8 cellular contexts compared by ENCODE assay signal in genomic region chr20:49928411-49929141, GRCh38. TPM values are rescaled to one million over a fixed set of nuclear protein-coding genes. Genes with fewer than 3 reads are reported as not detected.
DNase-seq lines count a peak whose midpoint lies in the region; ATAC-seq and TF ChIP-seq lines count a peak whose summit lies in the region.

No MANE protein-coding gene starts in this region.

- intact Hi-C loops in mammary epithelial cell (cut with micrococcal nuclease): loop anchor here (1.0 to 5.0 kb wide), 3 partner anchors 13 to 386 kb away; partner anchors contain the start of gene SPATA2

- CTCF ChIA-PET in AG04449 (lab: Yijun Ruan, JAX): interaction anchor here (0.7 to 1.5 kb wide), 10 partner anchors 10 to 322 kb away, joined by 3 to 6 read pairs (median 4); no protein-coding TSS in a partner anchor
- CTCF ChIA-PET in WTC11 (lab: Charles Lee): interaction anchor here (0.8 to 1.0 kb wide), 2 partner anchors 12 to 143 kb away, joined by 3 read pairs; no protein-coding TSS in a partner anchor
- CTCF ChIA-PET in mammary epithelial cell (lab: Charles Lee; ENCODE audit: low non-redundant PET): no interaction called here

- no peak overlapping the region for H3K4me3 Mint-ChIP-seq in WTC11

- H3K4me1 Mint-ChIP-seq in WTC11: peaks cover 4% of the 10 kb centered on the region; the same call in 1 of the 2 replicates

- DNase-seq in AG04449 (ENCODE audit: low read depth, low spot score) (peak; percentile 56), NCI-H345 (lab: John Stamatoyannopoulos, UW) (peak; percentile 85), WTC11 (ENCODE audit: low spot score) (peak; percentile 82), mammary epithelial cell (peak; percentile 79), islet precursor cell (peak; percentile 85)
- peak; percentile 86 for DNase-seq in stimulated activated CD4-positive, alpha-beta T cell treated with anti-CD3 and anti-CD28 coated beads, Interleukin-15, amount 100 ng/mL, for 24 hours

- H3K4me1 ChIP-seq in mammary epithelial cell (ENCODE audit: insufficient read depth, low read length): peaks cover 6% of the 10 kb centered on the region

- BruUV-seq in mammary epithelial cell (replicated peaks; lab: Mats Ljungman, UMichigan): no TSS peak

- H4K20me1 ChIP-seq in mammary epithelial cell (ENCODE audit: insufficient read depth, low read length): no peaks in the 10 kb centered on the region

- H3K27me3 Mint-ChIP-seq in WTC11 (ENCODE audit: low read depth): no peaks in the 10 kb centered on the region; the same call in 1 of the 2 replicates

- H3K4me2 ChIP-seq in mammary epithelial cell (ENCODE audit: insufficient read depth, low read depth, low read length): peak overlapping the region; percentile 66

- H3K9ac ChIP-seq in mammary epithelial cell (ENCODE audit: insufficient read depth, low read length): no peak overlapping the region

- peak overlapping the region; percentile 85 for H2AFZ ChIP-seq in mammary epithelial cell (ENCODE audit: low read depth, low read length)

- dilution Hi-C loops in mammary epithelial cell (cut with HindIII; ENCODE audit: low sequenced_read_pairs): no loop called here

- H3K4me3 ChIP-seq in AG04449 (ENCODE audit: low read depth, low read length) (no peak overlapping the region), mammary epithelial cell (replicated peaks in 1 of 3; ENCODE audit: insufficient read depth in 1 of 3, low read depth in 2 of 3, low read length in 3 of 3) (no peak overlapping the region)

- no peak overlapping the region for H3K27ac ChIP-seq in mammary epithelial cell (ENCODE audit: insufficient read depth, low read depth, low read length)

- 4% methylated on average over 15 of the region's 15 CpGs for WGBS in mammary epithelial cell (ENCODE audit: low coverage, missing lambda C conversion rate)

- H3K36me3 Mint-ChIP-seq in WTC11: no peaks in the 10 kb centered on the region

- POLR2A ChIA-PET in AG04449 (lab: Yijun Ruan, JAX): no interaction called here
- POLR2A ChIA-PET in WTC11 (lab: Charles Lee): no interaction called here

- no peaks in the 10 kb centered on the region for H3K9me3 ChIP-seq in mammary epithelial cell (replicated peaks; ENCODE audit: insufficient read depth, low read length)

- H3K9me3 Mint-ChIP-seq in WTC11: peaks cover 5% of the 10 kb centered on the region

- in situ Hi-C loops in mammary epithelial cell (cut with MboI; ENCODE audit: low sequenced_read_pairs in 2 of 2): no loop called here

- no peaks in the 10 kb centered on the region for H3K36me3 ChIP-seq in mammary epithelial cell (ENCODE audit: insufficient read depth, low read length)

- ATAC-seq in GM21423 (IDR thresholded peaks at IDR 0.05; ENCODE audit: unreplicated experiment): peak; percentile 62
- ATAC-seq in WTC11: peak; percentile 88
- no peak for ATAC-seq in GM21723 (IDR thresholded peaks at IDR 0.05; ENCODE audit: unreplicated experiment)

- TF ChIP-seq CTCF in AG04449 (IDR thresholded peaks at IDR 0.05; ENCODE audit: insufficient read depth, low read length, missing control alignments) (peak; percentile 76), WTC11 (IDR thresholded peaks at IDR 0.05) (peak; percentile 93), mammary epithelial cell (conservative IDR thresholded peaks at IDR 0.05 in 1 of 2, IDR thresholded peaks at IDR 0.05 in 1 of 2; ENCODE audit: extremely low read depth in 1 of 2, insufficient read depth in 1 of 2, low read depth in 1 of 2, low read length in 2 of 2) (peak; percentile 90)

- H3K27ac Mint-ChIP-seq in WTC11: no peak overlapping the region

- H3K79me2 ChIP-seq in mammary epithelial cell (ENCODE audit: insufficient read depth, low read length): no peaks in the 10 kb centered on the region

- H3K27me3 ChIP-seq in mammary epithelial cell (ENCODE audit: insufficient read depth, low read length): no peaks in the 10 kb centered on the region

TF ChIP-seq in WTC11, 78 proteins besides CTCF, POLR2A, EP300 and RAD21:
- TF ChIP-seq, protein P1, sequence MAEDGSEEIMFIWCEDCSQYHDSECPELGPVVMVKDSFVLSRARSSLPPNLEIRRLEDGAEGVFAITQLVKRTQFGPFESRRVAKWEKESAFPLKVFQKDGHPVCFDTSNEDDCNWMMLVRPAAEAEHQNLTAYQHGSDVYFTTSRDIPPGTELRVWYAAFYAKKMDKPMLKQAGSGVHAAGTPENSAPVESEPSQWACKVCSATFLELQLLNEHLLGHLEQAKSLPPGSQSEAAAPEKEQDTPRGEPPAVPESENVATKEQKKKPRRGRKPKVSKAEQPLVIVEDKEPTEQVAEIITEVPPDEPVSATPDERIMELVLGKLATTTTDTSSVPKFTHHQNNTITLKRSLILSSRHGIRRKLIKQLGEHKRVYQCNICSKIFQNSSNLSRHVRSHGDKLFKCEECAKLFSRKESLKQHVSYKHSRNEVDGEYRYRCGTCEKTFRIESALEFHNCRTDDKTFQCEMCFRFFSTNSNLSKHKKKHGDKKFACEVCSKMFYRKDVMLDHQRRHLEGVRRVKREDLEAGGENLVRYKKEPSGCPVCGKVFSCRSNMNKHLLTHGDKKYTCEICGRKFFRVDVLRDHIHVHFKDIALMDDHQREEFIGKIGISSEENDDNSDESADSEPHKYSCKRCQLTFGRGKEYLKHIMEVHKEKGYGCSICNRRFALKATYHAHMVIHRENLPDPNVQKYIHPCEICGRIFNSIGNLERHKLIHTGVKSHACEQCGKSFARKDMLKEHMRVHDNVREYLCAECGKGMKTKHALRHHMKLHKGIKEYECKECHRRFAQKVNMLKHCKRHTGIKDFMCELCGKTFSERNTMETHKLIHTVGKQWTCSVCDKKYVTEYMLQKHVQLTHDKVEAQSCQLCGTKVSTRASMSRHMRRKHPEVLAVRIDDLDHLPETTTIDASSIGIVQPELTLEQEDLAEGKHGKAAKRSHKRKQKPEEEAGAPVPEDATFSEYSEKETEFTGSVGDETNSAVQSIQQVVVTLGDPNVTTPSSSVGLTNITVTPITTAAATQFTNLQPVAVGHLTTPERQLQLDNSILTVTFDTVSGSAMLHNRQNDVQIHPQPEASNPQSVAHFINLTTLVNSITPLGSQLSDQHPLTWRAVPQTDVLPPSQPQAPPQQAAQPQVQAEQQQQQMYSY (CRISPR knock-in tag; IDR thresholded peaks at IDR 0.05): peak; percentile 17; the same call in 1 of the 2 replicates
- no peak for TF ChIP-seq E2F1 (CRISPR knock-in tag; IDR thresholded peaks at IDR 0.05)
- TF ChIP-seq GABPB1 (CRISPR knock-in tag; IDR thresholded peaks at IDR 0.05): no peak

RNA-seq across cellular contexts. Expression of gene RNF114, which starts 7.6 kb away (rescaled TPM):
- 86.6 to 91.6 TPM (median 88.1 TPM) in 3 replicates for total RNA-seq in WTC11 (2021)
- 100 to 1,000 TPM in 1 of 2 donors, 10 to 100 TPM in 1; 57.3 to 136 TPM for total RNA-seq in mammary epithelial cell
- polyA plus RNA-seq in mammary epithelial cell: 75.0 TPM
- 115 TPM for polyA minus RNA-seq in mammary epithelial cell

RNA-seq across cellular contexts. Expression of gene SPATA2, which starts 13.2 kb away (rescaled TPM):
- total RNA-seq in WTC11 (2021): 10.1 to 11.3 TPM (median 11.3 TPM) in 3 replicates
- total RNA-seq in mammary epithelial cell: 1 to 10 TPM; 4.2 to 6.9 TPM
- polyA plus RNA-seq in mammary epithelial cell: 5.6 TPM
- polyA minus RNA-seq in mammary epithelial cell: 6.2 TPM

RNA-seq across cellular contexts. Expression of gene SNAI1, which starts 54.2 kb away (rescaled TPM):
- total RNA-seq in WTC11 (2021) (7.0 to 8.7 TPM (median 7.9 TPM) in 3 replicates), mammary epithelial cell (not detected)
- polyA plus RNA-seq in mammary epithelial cell: 0.02 TPM
- not detected for polyA minus RNA-seq in mammary epithelial cell
